Comparison of ENCODE assay signal across 8 cellular contexts in the genomic region with DNA sequence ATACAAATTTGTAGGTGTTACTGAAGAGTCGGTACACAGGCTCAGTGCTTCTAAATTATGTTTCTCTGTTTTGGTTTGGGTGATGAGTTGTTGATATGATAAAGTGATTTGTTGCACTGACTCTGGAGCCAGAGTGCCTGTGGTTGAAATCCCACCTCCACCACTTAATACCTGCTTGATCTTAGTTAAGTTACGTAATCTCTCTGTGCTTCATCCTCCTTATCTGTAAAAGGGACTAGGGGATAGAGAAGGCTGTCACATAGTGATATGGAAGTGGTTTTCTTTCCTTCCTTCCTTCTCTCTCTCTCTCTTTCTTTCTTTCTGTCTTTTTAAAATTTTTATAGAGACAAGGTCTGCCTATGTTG. TPM values are rescaled to one million over a fixed set of nuclear protein-coding genes. Genes with fewer than 3 reads are reported as not detected.
A peak's percentile ranks its signal among the peaks of the same experiment; 100 is the strongest.
DNase-seq lines count a peak whose midpoint lies in the region; ATAC-seq and TF ChIP-seq lines count a peak whose summit lies in the region.

No MANE protein-coding gene starts in this region.

- no peak for ATAC-seq in activated naive CD4-positive, alpha-beta T cell treated with anti-CD3 and anti-CD28 coated beads, Interleukin-2, amount 50 U/mL, for 72 hours
- ATAC-seq in thoracic aorta (ENCODE audit: insufficient number of reproducible peaks, low FRiP score, low read depth): no peak
- ATAC-seq in GM21381 (IDR thresholded peaks at IDR 0.05; ENCODE audit: unreplicated experiment): no peak

- DNase-seq in activated CD4-positive, alpha-beta T cell treated with anti-CD3 and anti-CD28 coated beads, Interleukin-2, amount 10 ng/mL, durations not matched to agents 24 days and 14 days: no peak
- DNase-seq in activated CD4-positive, alpha-beta T cell treated with anti-CD3 and anti-CD28 coated beads for 48 hours: no peak
- DNase-seq in activated naive CD4-positive, alpha-beta T cell treated with anti-CD3 and anti-CD28 coated beads, Interleukin-2, amount 50 U/mL, for 72 hours (ENCODE audit: low spot score in 2 of 2): no peak
- no peak for DNase-seq in thoracic aorta (ENCODE audit: low spot score)
- no peak for DNase-seq in D341Med (ENCODE audit: low spot score)
- DNase-seq in EL: no peak

- peaks cover 23% of the 10 kb centered on the region for H3K4me1 Mint-ChIP-seq in activated CD4-positive, alpha-beta T cell treated with anti-CD3 and anti-CD28 coated beads, Interleukin-2, amount 10 ng/mL, durations not matched to agents 24 days and 14 days

- peaks cover 3% of the 10 kb centered on the region for H3K36me3 Mint-ChIP-seq in activated CD4-positive, alpha-beta T cell treated with anti-CD3 and anti-CD28 coated beads, Interleukin-2, amount 10 ng/mL, durations not matched to agents 24 days and 14 days (ENCODE audit: low read depth)
- H3K36me3 Mint-ChIP-seq in activated naive CD4-positive, alpha-beta T cell treated with anti-CD3 and anti-CD28 coated beads, Interleukin-2, amount 50 U/mL, for 72 hours: peaks cover 0 to 4% of the 10 kb centered on the region in 2 donors

- H3K27me3 ChIP-seq in liver (ENCODE audit: control insufficient read depth in 4 of 4, insufficient read depth in 4 of 4, low read length in 3 of 4): no peaks in the 10 kb centered on the region
- H3K27me3 ChIP-seq in thoracic aorta (replicated peaks; ENCODE audit: insufficient read depth): no peaks in the 10 kb centered on the region

- H3K36me3 ChIP-seq in liver (ENCODE audit: control insufficient read depth in 4 of 4, insufficient read depth in 3 of 4, low read depth in 1 of 4, low read length in 3 of 4): peaks cover 0 to 2% (median 0%) of the 10 kb centered on the region in 4 donors
- H3K36me3 ChIP-seq in thoracic aorta: peaks cover 5% of the 10 kb centered on the region

- no peaks in the 10 kb centered on the region for H3K9me3 Mint-ChIP-seq in activated CD4-positive, alpha-beta T cell treated with anti-CD3 and anti-CD28 coated beads, Interleukin-2, amount 10 ng/mL, durations not matched to agents 24 days and 14 days
- H3K9me3 Mint-ChIP-seq in activated naive CD4-positive, alpha-beta T cell treated with anti-CD3 and anti-CD28 coated beads, Interleukin-2, amount 50 U/mL, for 72 hours: no peaks in the 10 kb centered on the region

- H3K9me3 ChIP-seq in liver (ENCODE audit: control insufficient read depth in 4 of 4, low read length in 3 of 4) (no peaks in the 10 kb centered on the region), thoracic aorta (no peaks in the 10 kb centered on the region)

- TF ChIP-seq CTCF in liver (IDR thresholded peaks at IDR 0.05; ENCODE audit: low read depth, low read length, missing input control) (no peak), thoracic aorta (IDR thresholded peaks at IDR 0.05) (no peak)

- intact Hi-C loops in activated CD4-positive, alpha-beta T cell treated with anti-CD3 and anti-CD28 coated beads, Interleukin-2, amount 10 ng/mL, durations not matched to agents 24 days and 14 days (cut with micrococcal nuclease): loop anchor here (2.0 to 10.0 kb wide), 3 partner anchors 56 to 1000 kb away; partner anchors contain the start of genes KAZALD1, LDB1 and NOLC1

- H3K27me3 Mint-ChIP-seq in activated CD4-positive, alpha-beta T cell treated with anti-CD3 and anti-CD28 coated beads, Interleukin-2, amount 10 ng/mL, durations not matched to agents 24 days and 14 days: no peaks in the 10 kb centered on the region

- no peak overlapping the region for H3K9ac ChIP-seq in liver (ENCODE audit: low read depth in 1 of 2, low read length in 2 of 2)

- peaks cover 11 to 22% (median 15%) of the 10 kb centered on the region in 4 donors for H3K4me1 ChIP-seq in liver (ENCODE audit: control insufficient read depth in 4 of 4, insufficient read depth in 4 of 4, low read length in 3 of 4)
- peaks cover 18 to 42% of the 10 kb centered on the region in 2 donors for H3K4me1 ChIP-seq in thoracic aorta (ENCODE audit: control insufficient read depth in 1 of 2, low read depth in 2 of 2)

- WGBS in liver: 85% methylated on average over 2 of the region's 2 CpGs

- H3K27ac Mint-ChIP-seq in activated CD4-positive, alpha-beta T cell treated with anti-CD3 and anti-CD28 coated beads, Interleukin-2, amount 10 ng/mL, durations not matched to agents 24 days and 14 days: peak overlapping the region; percentile 94
- H3K27ac Mint-ChIP-seq in activated naive CD4-positive, alpha-beta T cell treated with anti-CD3 and anti-CD28 coated beads, Interleukin-2, amount 50 U/mL, for 72 hours: peak overlapping the region; percentile 81 to 90

- H3K27ac ChIP-seq in liver (ENCODE audit: low read depth in 1 of 2, low read length in 2 of 2): peak overlapping the region; percentile 5 to 80
- peak overlapping the region; percentile 93 to 97 for H3K27ac ChIP-seq in thoracic aorta

- H3K4me3 ChIP-seq in liver (ENCODE audit: low read depth in 1 of 3, low read length in 3 of 3) (peak overlapping the region in 1 of 3 donors; percentile 97), thoracic aorta (peak overlapping the region; percentile 98)

- no peak for TF ChIP-seq RAD21 in liver (IDR thresholded peaks at IDR 0.05)

- H3K4me3 Mint-ChIP-seq in activated CD4-positive, alpha-beta T cell treated with anti-CD3 and anti-CD28 coated beads, Interleukin-2, amount 10 ng/mL, durations not matched to agents 24 days and 14 days: peak overlapping the region; percentile 84

TF ChIP-seq in liver, 16 proteins besides CTCF, POLR2A, EP300 and RAD21 (continues in another document):
- TF ChIP-seq ATF3 (IDR thresholded peaks at IDR 0.05) (no peak), HNF4A (conservative IDR thresholded peaks at IDR 0.05) (no peak), YY1 (IDR thresholded peaks at IDR 0.05) (no peak), FOXA1 (IDR thresholded peaks at IDR 0.05) (no peak), ZBTB33 (IDR thresholded peaks at IDR 0.05) (no peak), EGR1 (IDR thresholded peaks at IDR 0.05; ENCODE audit: low read depth in 2 of 2) (no peak)
- TF ChIP-seq, protein P1, sequence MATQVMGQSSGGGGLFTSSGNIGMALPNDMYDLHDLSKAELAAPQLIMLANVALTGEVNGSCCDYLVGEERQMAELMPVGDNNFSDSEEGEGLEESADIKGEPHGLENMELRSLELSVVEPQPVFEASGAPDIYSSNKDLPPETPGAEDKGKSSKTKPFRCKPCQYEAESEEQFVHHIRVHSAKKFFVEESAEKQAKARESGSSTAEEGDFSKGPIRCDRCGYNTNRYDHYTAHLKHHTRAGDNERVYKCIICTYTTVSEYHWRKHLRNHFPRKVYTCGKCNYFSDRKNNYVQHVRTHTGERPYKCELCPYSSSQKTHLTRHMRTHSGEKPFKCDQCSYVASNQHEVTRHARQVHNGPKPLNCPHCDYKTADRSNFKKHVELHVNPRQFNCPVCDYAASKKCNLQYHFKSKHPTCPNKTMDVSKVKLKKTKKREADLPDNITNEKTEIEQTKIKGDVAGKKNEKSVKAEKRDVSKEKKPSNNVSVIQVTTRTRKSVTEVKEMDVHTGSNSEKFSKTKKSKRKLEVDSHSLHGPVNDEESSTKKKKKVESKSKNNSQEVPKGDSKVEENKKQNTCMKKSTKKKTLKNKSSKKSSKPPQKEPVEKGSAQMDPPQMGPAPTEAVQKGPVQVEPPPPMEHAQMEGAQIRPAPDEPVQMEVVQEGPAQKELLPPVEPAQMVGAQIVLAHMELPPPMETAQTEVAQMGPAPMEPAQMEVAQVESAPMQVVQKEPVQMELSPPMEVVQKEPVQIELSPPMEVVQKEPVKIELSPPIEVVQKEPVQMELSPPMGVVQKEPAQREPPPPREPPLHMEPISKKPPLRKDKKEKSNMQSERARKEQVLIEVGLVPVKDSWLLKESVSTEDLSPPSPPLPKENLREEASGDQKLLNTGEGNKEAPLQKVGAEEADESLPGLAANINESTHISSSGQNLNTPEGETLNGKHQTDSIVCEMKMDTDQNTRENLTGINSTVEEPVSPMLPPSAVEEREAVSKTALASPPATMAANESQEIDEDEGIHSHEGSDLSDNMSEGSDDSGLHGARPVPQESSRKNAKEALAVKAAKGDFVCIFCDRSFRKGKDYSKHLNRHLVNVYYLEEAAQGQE (IDR thresholded peaks at IDR 0.05): no peak

RNA-seq across cellular contexts. Expression of gene HPS6, which starts 0.7 kb away (rescaled TPM):
- 22.7 and 25.8 TPM in 2 replicates for total RNA-seq in activated CD4-positive, alpha-beta T cell treated with anti-CD3 and anti-CD28 coated beads, Interleukin-2, amount 10 ng/mL, durations not matched to agents 24 days and 14 days
- total RNA-seq in activated naive CD4-positive, alpha-beta T cell treated with anti-CD3 and anti-CD28 coated beads, Interleukin-2, amount 50 U/mL, for 72 hours: 10 to 100 TPM in 1 of 2 donors, 1 to 10 TPM in 1; 6.2 to 20.2 TPM
- total RNA-seq in liver: 10 to 100 TPM; 11.8 to 13.7 TPM
- polyA plus RNA-seq in liver: 1 to 10 TPM; 2.5 to 8.2 TPM
- 10 to 100 TPM; 21.8 to 22.3 TPM for total RNA-seq in thoracic aorta

RNA-seq across cellular contexts. Expression of gene ARMH3, which starts 8.5 kb away (rescaled TPM):
- total RNA-seq in activated CD4-positive, alpha-beta T cell treated with anti-CD3 and anti-CD28 coated beads, Interleukin-2, amount 10 ng/mL, durations not matched to agents 24 days and 14 days: 20.9 and 23.2 TPM in 2 replicates
- 10 to 100 TPM; 20.3 to 24.8 TPM for total RNA-seq in activated naive CD4-positive, alpha-beta T cell treated with anti-CD3 and anti-CD28 coated beads, Interleukin-2, amount 50 U/mL, for 72 hours
- total RNA-seq in liver: 10 to 100 TPM in 1 of 2 donors, 1 to 10 TPM in 1; 8.7 to 14.9 TPM
- polyA plus RNA-seq in liver: 1 to 10 TPM; 5.3 to 9.6 TPM
- total RNA-seq in thoracic aorta: 10 to 100 TPM; 21.1 TPM

RNA-seq across cellular contexts. Expression of gene LDB1, which starts 55.7 kb away (rescaled TPM):
- 76.4 and 78.2 TPM in 2 replicates for total RNA-seq in activated CD4-positive, alpha-beta T cell treated with anti-CD3 and anti-CD28 coated beads, Interleukin-2, amount 10 ng/mL, durations not matched to agents 24 days and 14 days
- total RNA-seq in activated naive CD4-positive, alpha-beta T cell treated with anti-CD3 and anti-CD28 coated beads, Interleukin-2, amount 50 U/mL, for 72 hours: 10 to 100 TPM; 68.7 to 94.9 TPM
- total RNA-seq in liver (10 to 100 TPM; 11.9 to 51.9 TPM), thoracic aorta (10 to 100 TPM; 49.3 to 49.8 TPM)
- 1 to 10 TPM; 2.4 to 8.6 TPM for polyA plus RNA-seq in liver
